Comparison of ENCODE assay signal across 26 cellular contexts in the genomic region with DNA sequence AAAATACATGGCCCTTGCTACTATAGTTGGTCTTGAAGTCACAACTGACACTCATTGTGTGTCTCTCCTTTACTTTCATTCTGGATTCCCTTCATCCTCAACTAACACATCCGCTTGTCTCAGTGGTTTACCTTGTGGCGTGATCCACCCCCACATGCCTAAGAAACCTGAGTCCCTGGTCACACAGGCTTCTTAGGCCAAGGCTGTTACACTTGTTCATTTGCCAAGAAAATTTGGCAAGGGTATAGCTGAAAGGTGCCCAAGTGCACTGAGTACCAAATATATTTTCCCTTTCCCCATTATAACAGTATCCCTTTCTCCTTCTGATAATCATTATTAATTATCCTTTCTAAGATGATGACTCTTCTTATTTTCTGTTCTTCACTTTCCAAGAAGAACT.
"Had no signal": no experiment of that assay in that cellular context is flagged by ENCODE, and none has a peak within 500 bp of the region (broad histone marks: within the 10 kb centered on the region; RNA-seq: fewer than 3 reads in every experiment).

No MANE protein-coding gene starts in this region.

- DNase-seq: activated CD4-positive, alpha-beta T cell treated with anti-CD3 and anti-CD28 coated beads for 48 hours; activated CD4-positive, alpha-beta T cell treated with anti-CD3 and anti-CD28 coated beads, Interleukin-2, amount 50 U/mL, for 48 hours; activated CD8-positive, alpha-beta memory T cell treated with anti-CD3 and anti-CD28 coated beads for 24 hours; activated effector memory CD4-positive, alpha-beta T cell treated with Interleukin-2 at 50 U/mL for 16 hours; activated naive CD4-positive, alpha-beta T cell treated with Interleukin-2 at 50 U/mL for 16 hours; anterior cingulate cortex; foreskin fibroblast; head of caudate nucleus; hypothalamus; immature natural killer cell; left ventricle myocardium inferior; mucosa of descending colon; posterior cingulate gyrus; right cardiac atrium; stimulated activated CD4-positive, alpha-beta T cell treated with anti-CD3 and anti-CD28 coated beads, Interleukin-15, amount 100 ng/mL, for 24 hours; stimulated activated CD4-positive, alpha-beta T cell treated with anti-CD3 and anti-CD28 coated beads, Interleukin-2, amount 100 ng/mL, for 24 hours; stimulated activated naive B cell treated with anti-CD40 and anti-IgM and Interleukin-4, amounts not matched to agents 10 μg/mL and 1 μg/mL and 100 μg/mL, for 72 hours; stomach; T-helper 9 cell; thyroid gland; upper lobe of left lung had no signal

- H3K9me3 ChIP-seq: left ventricle myocardium inferior, mucosa of descending colon, thyroid gland, upper lobe of left lung had no signal

- H3K27me3 ChIP-seq: stomach, thyroid gland, upper lobe of left lung had no signal

- FAIRE-seq: endothelial cell of umbilical vein, TTC549 had no signal

- H3K27ac ChIP-seq: left ventricle myocardium inferior, stomach, thyroid gland, upper lobe of left lung, VCaP had no signal

- H3K36me3 ChIP-seq: left ventricle myocardium inferior, stomach, thyroid gland, upper lobe of left lung had no signal

- H3K4me3 ChIP-seq: left ventricle myocardium inferior, lung, mucosa of descending colon, stomach, thyroid gland, upper lobe of left lung had no signal

- H3K4me1 ChIP-seq: left ventricle myocardium inferior, stomach, thyroid gland, upper lobe of left lung had no signal

- ATAC-seq: esophagus mucosa; mucosa of descending colon; right cardiac atrium; stimulated activated naive B cell treated with anti-CD40 and anti-IgM and Interleukin-4, amounts not matched to agents 10 μg/mL and 1 μg/mL and 100 μg/mL, for 72 hours had no signal
